In the genomic region with DNA sequence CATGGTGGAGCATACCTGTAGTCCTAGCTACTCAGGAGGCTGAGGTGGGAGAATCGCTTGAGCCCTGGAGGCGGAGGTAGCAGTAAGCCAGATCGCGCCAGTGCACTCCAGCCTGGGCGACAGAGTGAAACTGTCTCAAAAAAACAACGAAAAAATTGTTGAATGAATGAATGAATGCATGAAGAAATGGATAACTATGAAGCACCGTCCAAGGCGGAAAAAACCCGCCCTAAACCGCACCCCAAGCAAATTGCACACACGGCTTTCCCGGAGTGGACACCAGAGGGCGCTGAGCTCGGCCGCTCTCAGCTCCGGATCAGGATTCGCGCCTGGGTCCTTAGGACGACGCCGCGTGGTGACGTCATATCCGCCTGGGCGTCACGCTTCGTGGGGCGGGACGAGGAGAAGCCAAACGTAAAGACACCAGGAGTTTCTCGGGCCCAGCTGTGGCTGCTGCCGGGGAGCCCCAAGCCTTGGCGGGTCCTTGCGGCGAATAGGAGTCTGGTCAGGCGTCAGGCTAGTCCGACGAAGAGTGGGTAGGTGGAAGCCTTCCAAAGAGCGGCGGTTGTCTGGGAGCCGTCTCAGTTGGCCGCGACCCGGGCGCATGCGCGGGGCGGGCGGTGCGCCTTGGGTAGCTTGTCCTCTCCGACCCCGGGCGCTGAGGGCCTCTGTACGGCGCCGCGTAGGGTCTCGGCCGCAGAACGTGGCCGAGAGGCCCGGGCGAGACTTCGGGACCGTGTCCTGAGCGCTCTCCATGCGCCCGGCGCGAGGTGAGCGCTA, we compare ENCODE assay signal across 8 cellular contexts. TPM values are rescaled to one million over a fixed set of nuclear protein-coding genes. Genes with fewer than 3 reads are reported as not detected.
A peak's percentile ranks its signal among the peaks of the same experiment; 100 is the strongest.
DNase-seq lines count a peak whose midpoint lies in the region; ATAC-seq and TF ChIP-seq lines count a peak whose summit lies in the region.

A gene (plus strand): TSS at position 639 of the 780 bp plus-strand sequence. CDS start 11,094 bp downstream, outside the sequence.
A gene (plus strand): TSS at position 364 of the 780 bp plus-strand sequence. CDS start 4,085 bp downstream, outside the sequence.

- DNase-seq in ELR (ENCODE audit: low read depth) (peak; percentile 98), GOT3 (lab: John Stamatoyannopoulos, UW) (peak; percentile 86), RPMI8226 (peak; percentile 99), fibroblast of gingiva (ENCODE audit: low read depth) (peak; percentile 96)
- peak; percentile 96 to 99 (median 98) for DNase-seq in naive thymus-derived CD4-positive, alpha-beta T cell
- DNase-seq in stimulated activated naive B cell treated with anti-CD40 and anti-IgM and Interleukin-4, amounts not matched to agents 10 μg/mL and 1 μg/mL and 100 μg/mL, for 72 hours: peak; percentile 96

- H3K4me1 ChIP-seq in naive thymus-derived CD4-positive, alpha-beta T cell (ENCODE audit: control insufficient read depth in 2 of 2, insufficient read depth in 2 of 2, low read length in 2 of 2): peaks cover 21 to 24% of the 10 kb centered on the region in 2 donors

- no peaks in the 10 kb centered on the region for H3K27me3 ChIP-seq in naive thymus-derived CD4-positive, alpha-beta T cell (ENCODE audit: control insufficient read depth in 2 of 2, insufficient read depth in 2 of 2, low read length in 2 of 2)

- intact Hi-C loops in naive thymus-derived CD4-positive, alpha-beta T cell (cut with micrococcal nuclease): loop anchor here (1.0 to 5.0 kb wide), 19 partner anchors 26 to 1623 kb away; a partner anchor contains a TSS

- H3K36me3 Mint-ChIP-seq in activated T-helper 17 cell treated with anti-CD3 and anti-CD28 coated beads, Interleukin-2, amount 50 U/mL, for 72 hours (ENCODE audit: low read depth): peaks cover 52% of the 10 kb centered on the region
- peaks cover 0 to 12% (median 7%) of the 10 kb centered on the region in 5 donors for H3K36me3 Mint-ChIP-seq in naive thymus-derived CD4-positive, alpha-beta T cell
- H3K36me3 Mint-ChIP-seq in stimulated activated naive B cell treated with anti-CD40 and anti-IgM and Interleukin-4, amounts not matched to agents 10 μg/mL and 1 μg/mL and 100 μg/mL, for 72 hours: peaks cover 16 to 29% of the 10 kb centered on the region in 2 donors

- no peaks in the 10 kb centered on the region for H3K9me3 ChIP-seq in naive thymus-derived CD4-positive, alpha-beta T cell (ENCODE audit: control insufficient read depth in 2 of 3, low read length in 3 of 3)

- peak; percentile 98 for TF ChIP-seq CTCF in LNCAP (IDR thresholded peaks at IDR 0.05)

- peaks cover 11% of the 10 kb centered on the region for H3K4me1 Mint-ChIP-seq in activated T-helper 17 cell treated with anti-CD3 and anti-CD28 coated beads, Interleukin-2, amount 50 U/mL, for 72 hours
- peaks cover 28 to 46% (median 36%) of the 10 kb centered on the region in 7 donors for H3K4me1 Mint-ChIP-seq in naive thymus-derived CD4-positive, alpha-beta T cell
- H3K4me1 Mint-ChIP-seq in stimulated activated naive B cell treated with anti-CD40 and anti-IgM and Interleukin-4, amounts not matched to agents 10 μg/mL and 1 μg/mL and 100 μg/mL, for 72 hours: peaks cover 18 to 34% of the 10 kb centered on the region in 2 donors

- H3K9me3 Mint-ChIP-seq in activated T-helper 17 cell treated with anti-CD3 and anti-CD28 coated beads, Interleukin-2, amount 50 U/mL, for 72 hours: no peaks in the 10 kb centered on the region
- peaks cover 0 to 15% (median 3%) of the 10 kb centered on the region in 11 donors for H3K9me3 Mint-ChIP-seq in naive thymus-derived CD4-positive, alpha-beta T cell
- peaks cover 0 to 2% of the 10 kb centered on the region in 2 donors for H3K9me3 Mint-ChIP-seq in stimulated activated naive B cell treated with anti-CD40 and anti-IgM and Interleukin-4, amounts not matched to agents 10 μg/mL and 1 μg/mL and 100 μg/mL, for 72 hours

- peak within 1 kb of the TSS; percentile 95 for H3K4me3 Mint-ChIP-seq in activated T-helper 17 cell treated with anti-CD3 and anti-CD28 coated beads, Interleukin-2, amount 50 U/mL, for 72 hours
- H3K4me3 Mint-ChIP-seq in naive thymus-derived CD4-positive, alpha-beta T cell: peak within 1 kb of the TSS; percentile 94 to 99 (median 97)
- peak within 1 kb of the TSS; percentile 98 for H3K4me3 Mint-ChIP-seq in stimulated activated naive B cell treated with anti-CD40 and anti-IgM and Interleukin-4, amounts not matched to agents 10 μg/mL and 1 μg/mL and 100 μg/mL, for 72 hours

- peak within 1 kb of the TSS; percentile 90 for H3K4me3 ChIP-seq in naive thymus-derived CD4-positive, alpha-beta T cell (ENCODE audit: low read length)

- POLR2A ChIA-PET in naive thymus-derived CD4-positive, alpha-beta T cell (lab: Charles Lee): interaction anchor here (0.6 to 4.0 kb wide), 19 partner anchors 12 to 750 kb away, joined by 3 to 29 read pairs (median 5); a partner anchor contains a TSS

- peak within 1 kb of the TSS; percentile 98 for H3K27ac ChIP-seq in naive thymus-derived CD4-positive, alpha-beta T cell (ENCODE audit: low read depth, low read length)

- peaks cover 4% of the 10 kb centered on the region for H3K27me3 Mint-ChIP-seq in activated T-helper 17 cell treated with anti-CD3 and anti-CD28 coated beads, Interleukin-2, amount 50 U/mL, for 72 hours
- H3K27me3 Mint-ChIP-seq in naive thymus-derived CD4-positive, alpha-beta T cell: peaks cover 5 to 13% (median 8%) of the 10 kb centered on the region in 5 donors
- H3K27me3 Mint-ChIP-seq in stimulated activated naive B cell treated with anti-CD40 and anti-IgM and Interleukin-4, amounts not matched to agents 10 μg/mL and 1 μg/mL and 100 μg/mL, for 72 hours: peaks cover 0 to 5% of the 10 kb centered on the region in 2 donors

- peak within 1 kb of the TSS; percentile 96 for H3K27ac Mint-ChIP-seq in activated T-helper 17 cell treated with anti-CD3 and anti-CD28 coated beads, Interleukin-2, amount 50 U/mL, for 72 hours
- H3K27ac Mint-ChIP-seq in naive thymus-derived CD4-positive, alpha-beta T cell: peak within 1 kb of the TSS; percentile 99 to 100 (median 99)
- H3K27ac Mint-ChIP-seq in stimulated activated naive B cell treated with anti-CD40 and anti-IgM and Interleukin-4, amounts not matched to agents 10 μg/mL and 1 μg/mL and 100 μg/mL, for 72 hours: peak within 1 kb of the TSS; percentile 100

- ATAC-seq in activated T-helper 17 cell treated with anti-CD3 and anti-CD28 coated beads, Interleukin-2, amount 50 U/mL, for 72 hours (replicated peaks): peak; percentile 93
- peak; percentile 95 for ATAC-seq in naive thymus-derived CD4-positive, alpha-beta T cell
- ATAC-seq in stimulated activated naive B cell treated with anti-CD40 and anti-IgM and Interleukin-4, amounts not matched to agents 10 μg/mL and 1 μg/mL and 100 μg/mL, for 72 hours (replicated peaks): peak; percentile 91 to 93

- H3K36me3 ChIP-seq in naive thymus-derived CD4-positive, alpha-beta T cell (ENCODE audit: control insufficient read depth in 2 of 3, insufficient read depth in 3 of 3, low read length in 3 of 3): peaks cover 0 to 14% (median under 1%) of the 10 kb centered on the region in 3 experiments

- CTCF ChIA-PET in naive thymus-derived CD4-positive, alpha-beta T cell (lab: Charles Lee): interaction anchor here (0.7 to 4.3 kb wide), 20 partner anchors 11 to 324 kb away, joined by 3 to 42 read pairs (median 4); a partner anchor contains a TSS

RNA-seq across cellular contexts. Expression of the first gene that starts in this region (rescaled TPM):
- total RNA-seq in activated T-helper 17 cell treated with anti-CD3 and anti-CD28 coated beads, Interleukin-2, amount 50 U/mL, for 72 hours: 10 to 100 TPM; 10.0 to 15.1 TPM
- total RNA-seq in naive thymus-derived CD4-positive, alpha-beta T cell: 10 to 100 TPM in 2 of 5 experiments, 1 to 10 TPM in 3; 4.5 to 10.6 (median 9.2) TPM
- 10 to 100 TPM; 25.7 to 35.8 TPM for polyA plus RNA-seq in naive thymus-derived CD4-positive, alpha-beta T cell

RNA-seq across cellular contexts. Expression of the second gene that starts in this region (rescaled TPM):
- total RNA-seq in activated T-helper 17 cell treated with anti-CD3 and anti-CD28 coated beads, Interleukin-2, amount 50 U/mL, for 72 hours: 10 to 100 TPM; 16.1 to 19.1 TPM
- 10 to 100 TPM; 14.8 to 21.6 (median 17.6) TPM for total RNA-seq in naive thymus-derived CD4-positive, alpha-beta T cell
- 1 to 10 TPM; 6.8 to 7.1 TPM for polyA plus RNA-seq in naive thymus-derived CD4-positive, alpha-beta T cell

Comparison
In these comparisons a context has a peak if more than half of its experiments do, and no peak if none do; other contexts are left out.
1. Peak in every context shown above with its lines: DNase-seq, ATAC-seq, H3K4me3 ChIP-seq and H3K27ac ChIP-seq.